Comparison of ENCODE assay signal across 14 cellular contexts in the genomic region with DNA sequence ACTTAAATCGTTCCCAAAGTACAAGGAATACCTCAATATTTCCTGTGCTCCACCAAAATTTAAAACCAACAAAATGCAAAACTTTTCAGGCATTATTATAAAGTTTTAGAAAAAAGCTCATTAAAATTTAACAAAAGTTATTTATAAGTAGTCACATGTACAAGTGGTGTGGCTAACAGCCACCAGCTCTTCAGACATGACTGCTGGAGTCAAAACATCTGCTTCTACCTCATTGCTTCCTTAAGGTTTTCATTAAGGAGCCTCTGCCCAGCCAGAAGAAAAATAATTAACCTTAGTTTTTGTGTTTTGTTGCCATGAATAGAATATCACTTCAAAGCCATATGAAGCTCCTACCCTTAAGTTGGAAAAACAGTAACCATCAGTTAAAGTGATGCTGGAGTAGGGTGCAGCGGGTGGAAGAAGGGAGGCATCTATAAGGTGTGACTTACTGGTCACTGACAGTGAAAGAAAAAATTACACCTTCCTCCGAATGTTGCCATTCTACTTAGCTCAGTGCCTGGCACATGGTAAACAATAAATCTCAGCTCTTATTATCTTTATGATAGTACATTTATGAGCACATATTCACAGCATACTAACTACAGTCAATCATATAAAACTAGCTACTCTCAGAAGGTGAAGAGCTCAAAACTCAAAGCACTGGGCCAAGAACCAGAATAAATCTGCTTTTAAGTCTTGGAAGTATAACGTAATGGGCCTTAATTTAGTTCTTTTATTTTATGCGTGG. TPM values are rescaled to one million over a fixed set of nuclear protein-coding genes. Genes with fewer than 3 reads are reported as not detected.
DNase-seq lines count a peak whose midpoint lies in the region; ATAC-seq and TF ChIP-seq lines count a peak whose summit lies in the region.
"Had no signal": no experiment of that assay in that cellular context is flagged by ENCODE, and none has a peak within 500 bp of the region (broad histone marks: within the 10 kb centered on the region; RNA-seq: fewer than 3 reads in every experiment).

No MANE protein-coding gene starts in this region.

- no peaks in the 10 kb centered on the region for H3K4me1 Mint-ChIP-seq in Caco-2 (ENCODE audit: low read depth, unreplicated experiment)
- H3K4me1 Mint-ChIP-seq: CD14-positive monocyte had no signal

- intact Hi-C loops in Caco-2 (cut with micrococcal nuclease; ENCODE audit: unreplicated experiment): no loop called here

- no TSS peak for BruUV-seq in Caco-2 (replicated peaks; lab: Mats Ljungman, UMichigan)

- no peak overlapping the region for H3K4me3 ChIP-seq in AG10803 (ENCODE audit: low read length)
- H3K4me3 ChIP-seq in adipocyte (ENCODE audit: low read length): no peak overlapping the region
- no peak overlapping the region for H3K4me3 ChIP-seq in fibroblast of the aortic adventitia (ENCODE audit: low read depth, low read length)
- H3K4me3 ChIP-seq in Caco-2 (ENCODE audit: low read depth, low read length): no peak overlapping the region
- H3K4me3 ChIP-seq: HAP-1 had no signal

- TF ChIP-seq CTCF in AG10803 (conservative IDR thresholded peaks at IDR 0.05; ENCODE audit: low read length) (no peak), fibroblast of the aortic adventitia (IDR thresholded peaks at IDR 0.05; ENCODE audit: insufficient read depth, low read length) (no peak), Caco-2 (IDR thresholded peaks at IDR 0.05; ENCODE audit: insufficient read depth in 1 of 2, low read depth in 1 of 2, low read length in 1 of 2, severe bottlenecking in 1 of 2, unreplicated experiment in 1 of 2) (no peak)

- no peaks in the 10 kb centered on the region for H3K9me3 ChIP-seq in adipocyte (ENCODE audit: control insufficient read depth, low read length)
- H3K9me3 ChIP-seq in Caco-2: no peaks in the 10 kb centered on the region
- H3K9me3 ChIP-seq: BE2C, HAP-1 had no signal

- H3K36me3 ChIP-seq in adipocyte (ENCODE audit: control insufficient read depth, insufficient read depth, low read length, severe bottlenecking): peaks cover 26% of the 10 kb centered on the region
- H3K36me3 ChIP-seq in Caco-2 (ENCODE audit: control insufficient read depth, insufficient read depth, low read length): no peaks in the 10 kb centered on the region
- H3K36me3 ChIP-seq: BE2C, HAP-1 had no signal

- no peaks in the 10 kb centered on the region for H3K9me3 Mint-ChIP-seq in Caco-2 (ENCODE audit: unreplicated experiment)

- H3K9ac ChIP-seq in adipocyte (ENCODE audit: low read length): no peak overlapping the region

- H3K27ac Mint-ChIP-seq in Caco-2 (ENCODE audit: unreplicated experiment): no peak overlapping the region
- H3K27ac Mint-ChIP-seq: CD8-positive, alpha-beta T cell had no signal

- peak; percentile 57 for DNase-seq in AG10803 (ENCODE audit: low read depth)
- DNase-seq in GM04504 (ENCODE audit: low read depth): peak; percentile 9
- peak; percentile 2 for DNase-seq in adipocyte (ENCODE audit: low read depth)
- peak; percentile 8 for DNase-seq in fibroblast of the aortic adventitia (ENCODE audit: low read depth)
- DNase-seq in Caco-2: no peak
- no peak for DNase-seq in DMS114 treated with DMSO at 0.1 percent for 48 hours (lab: John Stamatoyannopoulos, UW; ENCODE audit: unreplicated experiment)
- DNase-seq: BE2C; CD8-positive, alpha-beta T cell; EL had no signal

- H3K27me3 ChIP-seq in adipocyte (replicated peaks; ENCODE audit: control insufficient read depth, insufficient read depth, low read length) (no peaks in the 10 kb centered on the region), Caco-2 (replicated peaks; ENCODE audit: control insufficient read depth, insufficient read depth, low read length) (no peaks in the 10 kb centered on the region)
- H3K27me3 ChIP-seq: BE2C had no signal

- H3K4me1 ChIP-seq in adipocyte (ENCODE audit: control insufficient read depth, insufficient read depth, low read length) (no peaks in the 10 kb centered on the region), Caco-2 (no peaks in the 10 kb centered on the region)
- H3K4me1 ChIP-seq: BE2C, HAP-1 had no signal

- no peak overlapping the region for H3K4me3 Mint-ChIP-seq in Caco-2 (ENCODE audit: unreplicated experiment)
- H3K4me3 Mint-ChIP-seq: CD14-positive monocyte; CD8-positive, alpha-beta T cell; IgD-negative memory B cell had no signal

- CTCF ChIA-PET in Caco-2 (lab: Charles Lee): no interaction called here

- no peaks in the 10 kb centered on the region for H3K36me3 Mint-ChIP-seq in Caco-2 (ENCODE audit: insufficient read depth, unreplicated experiment)

- POLR2A ChIA-PET in Caco-2 (lab: Charles Lee): no interaction called here

- no peaks in the 10 kb centered on the region for H3K27me3 Mint-ChIP-seq in Caco-2 (ENCODE audit: insufficient read depth, unreplicated experiment)
- H3K27me3 Mint-ChIP-seq: IgD-negative memory B cell had no signal

- no peak for ATAC-seq in GM21423 (IDR thresholded peaks at IDR 0.05; ENCODE audit: unreplicated experiment)
- ATAC-seq: CD8-positive, alpha-beta T cell had no signal

RNA-seq across cellular contexts. Expression of a gene that starts 57.7 kb away (rescaled TPM):
- 18.4 and 19.2 TPM in 2 replicates for total RNA-seq in fibroblast of the aortic adventitia (ENCODE audit: low replicate concordance)
- 16.3 and 19.9 TPM in 2 replicates for total RNA-seq in Caco-2 (2022)
- total RNA-seq: HT1080 had no signal

Comparison
In these comparisons a context has a peak if more than half of its experiments do, and no peak if none do; other contexts are left out.
1. DNase-seq: peak in AG10803 (single experiment), GM04504 (single experiment), adipocyte (single experiment) and fibroblast of the aortic adventitia (single experiment); none in Caco-2 (0 of 2) and DMS114 treated with DMSO at 0.1 percent for 48 hours (single experiment).